ENCODE assay signal across 8 cellular contexts in genomic region chr1:170670751-170671628, GRCh38.
DNase-seq lines count a peak whose midpoint lies in the region; ATAC-seq lines count a peak whose summit lies in the region.

No MANE protein-coding gene starts in this region.

- H3K4me3 ChIP-seq in adipocyte (ENCODE audit: low read length) (peak overlapping the region; percentile 90), iPS-20b (ENCODE audit: low read length) (peak overlapping the region; percentile 54; the same call in 1 of the 2 replicates)

- H3K27ac ChIP-seq in iPS-20b (ENCODE audit: low read length): no peak overlapping the region

- H3K9me3 ChIP-seq in adipocyte (ENCODE audit: control insufficient read depth, low read length) (no peaks in the 10 kb centered on the region), iPS-20b (ENCODE audit: insufficient read depth, low read depth, low read length) (no peaks in the 10 kb centered on the region)

- ATAC-seq in GM21526 (IDR thresholded peaks at IDR 0.05; ENCODE audit: low FRiP score, unreplicated experiment) (peak; percentile 60), GM18502 (IDR thresholded peaks at IDR 0.05; ENCODE audit: poor library complexity, unreplicated experiment) (no peak), GM19324 (IDR thresholded peaks at IDR 0.05; ENCODE audit: low FRiP score, unreplicated experiment) (no peak)

- H3K27me3 ChIP-seq in adipocyte (replicated peaks; ENCODE audit: control insufficient read depth, insufficient read depth, low read length) (no peaks in the 10 kb centered on the region), iPS-20b (ENCODE audit: insufficient read depth, low read length) (peaks cover 83% of the 10 kb centered on the region)

- DNase-seq in adipocyte (ENCODE audit: low read depth) (peak; percentile 94), NCI-H510A (lab: John Stamatoyannopoulos, UW) (no peak), NCI-H524 treated with DMSO at 0.1 percent for 48 hours (lab: John Stamatoyannopoulos, UW) (no peak)
- DNase-seq in stimulated activated CD4-positive, alpha-beta T cell treated with anti-CD3 and anti-CD28 coated beads, TNF-alpha, amount 100 ng/mL, for 48 hours (ENCODE audit: low read depth in 3 of 3): peak in 2 of 3 donors; percentile 15 to 17

- H3K9ac ChIP-seq in adipocyte (ENCODE audit: low read length): peak overlapping the region; percentile 99
- H3K9ac ChIP-seq in iPS-20b (ENCODE audit: low read depth, low read length): no peak overlapping the region

- H3K4me1 ChIP-seq in adipocyte (ENCODE audit: control insufficient read depth, insufficient read depth, low read length): peaks cover 85% of the 10 kb centered on the region
- peaks cover 12% of the 10 kb centered on the region; the same call in 1 of the 2 replicates for H3K4me1 ChIP-seq in iPS-20b (ENCODE audit: insufficient read depth, low read length)

- H3K36me3 ChIP-seq in adipocyte (ENCODE audit: control insufficient read depth, insufficient read depth, low read length, severe bottlenecking) (peaks cover 4% of the 10 kb centered on the region), iPS-20b (ENCODE audit: insufficient read depth, low read depth, low read length) (no peaks in the 10 kb centered on the region)

Comparison
In these comparisons a context has a peak if more than half of its experiments do, and no peak if none do; other contexts are left out.
1. DNase-seq: peak in adipocyte (single experiment) and stimulated activated CD4-positive, alpha-beta T cell treated with anti-CD3 and anti-CD28 coated beads, TNF-alpha, amount 100 ng/mL, for 48 hours (2 of 3); none in NCI-H510A (single experiment) and NCI-H524 treated with DMSO at 0.1 percent for 48 hours (single experiment).